8 cellular contexts compared by ENCODE assay signal in the genomic region with DNA sequence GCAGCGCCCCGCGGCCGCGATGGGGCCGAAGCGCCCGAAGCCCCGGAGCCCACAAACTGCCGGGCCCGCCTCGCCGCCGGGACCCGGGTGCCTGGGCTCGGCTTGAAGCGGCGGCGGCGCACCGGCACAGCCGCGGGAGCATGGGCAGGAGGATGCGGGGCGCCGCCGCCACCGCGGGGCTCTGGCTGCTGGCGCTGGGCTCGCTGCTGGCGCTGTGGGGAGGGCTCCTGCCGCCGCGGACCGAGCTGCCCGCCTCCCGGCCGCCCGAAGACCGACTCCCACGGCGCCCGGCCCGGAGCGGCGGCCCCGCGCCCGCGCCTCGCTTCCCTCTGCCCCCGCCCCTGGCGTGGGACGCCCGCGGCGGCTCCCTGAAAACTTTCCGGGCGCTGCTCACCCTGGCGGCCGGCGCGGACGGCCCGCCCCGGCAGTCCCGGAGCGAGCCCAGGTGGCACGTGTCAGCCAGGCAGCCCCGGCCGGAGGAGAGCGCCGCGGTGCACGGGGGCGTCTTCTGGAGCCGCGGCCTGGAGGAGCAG. TPM values are rescaled to one million over a fixed set of nuclear protein-coding genes. Genes with fewer than 3 reads are reported as not detected.
DNase-seq lines count a peak whose midpoint lies in the region; ATAC-seq, FAIRE-seq and TF ChIP-seq lines count a peak whose summit lies in the region.

No MANE protein-coding gene starts in this region.

- H3K36me3 ChIP-seq in PC-9 (ENCODE audit: low read depth): no peaks in the 10 kb centered on the region

- POLR2A ChIA-PET in PC-9 (lab: Charles Lee; ENCODE audit: unreplicated experiment): interaction anchor here (0.5 to 0.6 kb wide), 3 partner anchors 21 to 846 kb away, joined by 3 to 5 read pairs (median 4); no protein-coding TSS in a partner anchor

- H3K4me3 Mint-ChIP-seq in activated T-cell treated with anti-CD3 and anti-CD28 coated beads, Interleukin-2, amount 50 U/mL, for 24 hours: no peak overlapping the region
- H3K4me3 Mint-ChIP-seq in natural killer cell: no peak overlapping the region

- H3K27ac ChIP-seq in PC-9: peak overlapping the region; percentile 42; the same call in 1 of the 2 replicates

- DNase-seq in activated T-cell treated with anti-CD3 and anti-CD28 coated beads for 4 hours (peak; percentile 6), PC-9 (peak; percentile 40 to 63), epithelial cell of esophagus (ENCODE audit: low read depth) (peak; percentile 62), natural killer cell (no peak), KBM-7 (no peak), H54 (ENCODE audit: insufficient read length, low spot score) (no peak)
- DNase-seq in activated T-cell treated with anti-CD3 and anti-CD28 coated beads, Interleukin-2, amount 50 U/mL, for 24 hours: no peak

- no peaks in the 10 kb centered on the region for H3K27me3 ChIP-seq in PC-9 (ENCODE audit: insufficient read depth, low read depth)

- H3K9me3 Mint-ChIP-seq in activated T-cell treated with anti-CD3 and anti-CD28 coated beads, Interleukin-2, amount 50 U/mL, for 24 hours: no peaks in the 10 kb centered on the region
- H3K9me3 Mint-ChIP-seq in natural killer cell: no peaks in the 10 kb centered on the region

- H3F3A ChIP-seq in PC-9 (ENCODE audit: insufficient read depth, low read depth): peaks cover 14% of the 10 kb centered on the region

- BruUV-seq in PC-9 (replicated peaks; lab: Mats Ljungman, UMichigan): no TSS peak

- TF ChIP-seq CTCF in PC-9 (conservative IDR thresholded peaks at IDR 0.05): no peak; the same call in 1 of the 2 replicates
- no peak for TF ChIP-seq CTCF in epithelial cell of esophagus (IDR thresholded peaks at IDR 0.05; ENCODE audit: insufficient read depth, low read depth, low read length, missing control alignments)
- TF ChIP-seq CTCF in natural killer cell (IDR thresholded peaks at IDR 0.05): no peak

- H3K27me3 Mint-ChIP-seq in activated T-cell treated with anti-CD3 and anti-CD28 coated beads, Interleukin-2, amount 50 U/mL, for 24 hours: peaks cover 73% of the 10 kb centered on the region
- peaks cover 50 to 83% of the 10 kb centered on the region in 2 donors for H3K27me3 Mint-ChIP-seq in natural killer cell (ENCODE audit: low read depth in 2 of 2)

- no peak for TF ChIP-seq POLR2A in H54 (IDR thresholded peaks at IDR 0.05; ENCODE audit: low read depth, low read length)

- H3K9me2 ChIP-seq in PC-9 (ENCODE audit: insufficient read depth): no peaks in the 10 kb centered on the region

- in situ Hi-C loops in KBM-7 (cut with MboI; ENCODE audit: low pct_unique_long_range_greater_than_20kb, low sequenced_read_pairs): loop anchor here (25.0 kb wide), 3 partner anchors 519 to 869 kb away; no protein-coding TSS in a partner anchor

- H3K36me3 Mint-ChIP-seq in activated T-cell treated with anti-CD3 and anti-CD28 coated beads, Interleukin-2, amount 50 U/mL, for 24 hours (ENCODE audit: low read depth): no peaks in the 10 kb centered on the region
- H3K36me3 Mint-ChIP-seq in natural killer cell: no peaks in the 10 kb centered on the region

- H3K79me2 ChIP-seq in PC-9 (ENCODE audit: low read depth): peaks cover 28% of the 10 kb centered on the region

- CTCF ChIA-PET in PC-9 (lab: Charles Lee): no interaction called here

- ATAC-seq in HG02588 (IDR thresholded peaks at IDR 0.05; ENCODE audit: unreplicated experiment): peak; percentile 56
- peak in 2 of 3 donors; percentile 24 to 47 for ATAC-seq in natural killer cell

- H2AFZ ChIP-seq in PC-9: peak overlapping the region; percentile 81; the same call in 1 of the 2 replicates

- peaks cover 49% of the 10 kb centered on the region for H3K4me1 ChIP-seq in PC-9 (replicated peaks; ENCODE audit: insufficient read depth)

- no peaks in the 10 kb centered on the region for H4K20me1 ChIP-seq in PC-9 (ENCODE audit: insufficient read depth)

- H3K4me3 ChIP-seq in PC-9 (peak overlapping the region; percentile 66), epithelial cell of esophagus (ENCODE audit: low read length) (peak overlapping the region; percentile 77)

- no peak for FAIRE-seq in H54 (lab: Jason Lieb, UNC)

- peak overlapping the region; percentile 99 for H3K4me2 ChIP-seq in PC-9

- intact Hi-C loops in PC-9 (cut with micrococcal nuclease; ENCODE audit: unreplicated experiment) (loop anchor here (5.0 to 10.0 kb wide), 7 partner anchors 274 to 874 kb away; a partner anchor contains a TSS), natural killer cell (cut with micrococcal nuclease) (loop anchor here (5.0 kb wide), 1 partner anchor 859 kb away; no protein-coding TSS in a partner anchor)

- H3K27ac Mint-ChIP-seq in activated T-cell treated with anti-CD3 and anti-CD28 coated beads, Interleukin-2, amount 50 U/mL, for 24 hours: no peak overlapping the region
- H3K27ac Mint-ChIP-seq in natural killer cell: no peak overlapping the region

- peaks cover 16% of the 10 kb centered on the region for H3K4me1 Mint-ChIP-seq in activated T-cell treated with anti-CD3 and anti-CD28 coated beads, Interleukin-2, amount 50 U/mL, for 24 hours (ENCODE audit: low read depth)
- H3K4me1 Mint-ChIP-seq in natural killer cell: peaks cover 3 to 5% of the 10 kb centered on the region in 2 donors

- no peaks in the 10 kb centered on the region for H3K9me3 ChIP-seq in PC-9 (ENCODE audit: insufficient read depth, low read depth)

RNA-seq across cellular contexts. Expression of a gene that starts 0.3 kb away (rescaled TPM):
- total RNA-seq in PC-9 (2021) (14.8 and 17.5 TPM in 2 replicates), natural killer cell (not detected)

RNA-seq across cellular contexts. Expression of a gene that starts 44.0 kb away (rescaled TPM):
- total RNA-seq in PC-9 (2021) (91.7 and 100 TPM in 2 replicates), natural killer cell (10 to 100 TPM; 47.0 to 62.6 (median 51.9) TPM)

Comparison
In these comparisons a context has a peak if more than half of its experiments do, and no peak if none do; other contexts are left out.
1. DNase-seq: peak in activated T-cell treated with anti-CD3 and anti-CD28 coated beads for 4 hours (single experiment), PC-9 (2 of 2) and epithelial cell of esophagus (single experiment); none in activated T-cell treated with anti-CD3 and anti-CD28 coated beads, Interleukin-2, amount 50 U/mL, for 24 hours (single experiment), natural killer cell (single experiment), KBM-7 (single experiment) and H54 (single experiment).
2. RNA of a gene that starts 0.3 kb away (total RNA-seq): 14.8 to 17.5 TPM in PC-9; not detected in natural killer cell; every median in the first group is over 10 times any median in the second.